ENCODE assay signal across 8 cellular contexts in genomic region chr20:30289049-30289448, GRCh38.
A peak's percentile ranks its signal among the peaks of the same experiment; 100 is the strongest.
DNase-seq lines count a peak whose midpoint lies in the region; ATAC-seq and TF ChIP-seq lines count a peak whose summit lies in the region.
"Not testable (repeated sequence)": the region's sequence is repeated elsewhere in the genome, so short reads cannot be mapped to it uniquely, and the experiment has no call there.

No MANE protein-coding gene starts in this region.

- DNase-seq in T-cell: peak in 1 of 34 experiments; percentile 34
- DNase-seq in activated T-cell treated with anti-CD3 and anti-CD28 coated beads, Interleukin-2, amount 50 U/mL, for 72 hours: peak; percentile 26
- DNase-seq in brain microvascular endothelial cell: peak; percentile 4
- DNase-seq in fibroblast of the aortic adventitia (ENCODE audit: low read depth): peak; percentile 1
- peak; percentile 19 for DNase-seq in stimulated activated CD4-positive, alpha-beta T cell treated with anti-CD3 and anti-CD28 coated beads, Interleukin-1b, Interleukin-23, amount 100 ng/mL, for 48 hours

- not testable (repeated sequence) for H3K27me3 ChIP-seq in brain microvascular endothelial cell (replicated peaks); mononuclear cell (ENCODE audit: insufficient read depth, low read length)

- ATAC-seq in T-cell (replicated peaks in 1 of 4); activated T-cell treated with anti-CD3 and anti-CD28 coated beads, Interleukin-2, amount 50 U/mL, for 72 hours (replicated peaks in 1 of 2): not testable (repeated sequence)

- not testable (repeated sequence) for H3K4me1 ChIP-seq in HEK293 (ENCODE audit: control insufficient read depth, insufficient read depth, low read length); mononuclear cell (ENCODE audit: insufficient read depth, low read length); urinary bladder (ENCODE audit: insufficient read depth)

- H3K4me3 ChIP-seq in HEK293 (ENCODE audit: low read depth, low read length); brain microvascular endothelial cell (ENCODE audit: low read depth, low read length); fibroblast of the aortic adventitia (ENCODE audit: low read depth, low read length); urinary bladder (ENCODE audit: low read depth, low read length): not testable (repeated sequence)
- H3K4me3 ChIP-seq in mononuclear cell (ENCODE audit: low read length): peak overlapping the region; percentile 34

- not testable (repeated sequence) for H3K9me3 Mint-ChIP-seq in T-cell; activated T-cell treated with anti-CD3 and anti-CD28 coated beads, Interleukin-2, amount 50 U/mL, for 72 hours

- not testable (repeated sequence) for H3K27ac ChIP-seq in HEK293 (ENCODE audit: extremely low read depth, low read depth, low read length); brain microvascular endothelial cell
- peak overlapping the region; percentile 16 for H3K27ac ChIP-seq in urinary bladder (ENCODE audit: low read depth)

- H3K9me3 ChIP-seq in HEK293 (ENCODE audit: control insufficient read depth, insufficient read depth, low read depth, low read length); mononuclear cell (ENCODE audit: low read depth, low read length): not testable (repeated sequence)

- H3K4me3 Mint-ChIP-seq in T-cell: peak overlapping the region; percentile 73 to 81 (median 75)
- H3K4me3 Mint-ChIP-seq in activated T-cell treated with anti-CD3 and anti-CD28 coated beads, Interleukin-2, amount 50 U/mL, for 72 hours: peak overlapping the region; percentile 88

- TF ChIP-seq CTCF in HEK293 (tag by site-specific recombination; IDR thresholded peaks at IDR 0.05); brain microvascular endothelial cell (IDR thresholded peaks at IDR 0.05; ENCODE audit: low read depth, low read length, missing control alignments); fibroblast of the aortic adventitia (IDR thresholded peaks at IDR 0.05; ENCODE audit: insufficient read depth, low read length): not testable (repeated sequence)

- POLR2A ChIA-PET in HEK293 (lab: Yijun Ruan, JAX); T-cell (lab: Charles Lee): not testable (repeated sequence)

- CTCF ChIA-PET in HEK293 (lab: Yijun Ruan, JAX); T-cell (lab: Charles Lee): not testable (repeated sequence)

- not testable (repeated sequence) for H3K36me3 ChIP-seq in HEK293 (ENCODE audit: control insufficient read depth in 2 of 2, insufficient read depth in 1 of 2, low read length in 2 of 2); brain microvascular endothelial cell (replicated peaks); urinary bladder (ENCODE audit: insufficient read depth)

- H3K4me1 Mint-ChIP-seq in T-cell: peaks cover 14 to 33% (median 26%) of the 10 kb centered on the region in 3 donors
- peaks cover 22% of the 10 kb centered on the region for H3K4me1 Mint-ChIP-seq in activated T-cell treated with anti-CD3 and anti-CD28 coated beads, Interleukin-2, amount 50 U/mL, for 72 hours (ENCODE audit: low read depth)

- H3K36me3 Mint-ChIP-seq in T-cell; activated T-cell treated with anti-CD3 and anti-CD28 coated beads, Interleukin-2, amount 50 U/mL, for 72 hours (ENCODE audit: insufficient read depth in 2 of 2): not testable (repeated sequence)

- WGBS in urinary bladder: 13% methylated on average over 11 of the region's 11 CpGs

- H3K27ac Mint-ChIP-seq in T-cell: peak overlapping the region; percentile 95 to 98
- H3K27ac Mint-ChIP-seq in activated T-cell treated with anti-CD3 and anti-CD28 coated beads, Interleukin-2, amount 50 U/mL, for 72 hours: peak overlapping the region; percentile 71

- not testable (repeated sequence) for H3K27me3 Mint-ChIP-seq in T-cell; activated T-cell treated with anti-CD3 and anti-CD28 coated beads, Interleukin-2, amount 50 U/mL, for 72 hours (ENCODE audit: low read depth)

- in situ Hi-C loops in brain microvascular endothelial cell (cut with HindIII; ENCODE audit: low pct_ligation_motif_present, low sequenced_read_pairs): not testable (repeated sequence)

TF ChIP-seq in HEK293, 187 proteins besides CTCF, POLR2A, EP300 and RAD21:
- TF ChIP-seq ZFHX2 (tag by site-specific recombination; conservative IDR thresholded peaks at IDR 0.05) (peak; percentile 90), EGR2 (tag by site-specific recombination; IDR thresholded peaks at IDR 0.05; ENCODE audit: low read depth) (peak; percentile 93)
